In genomic region chr18:500230-500555, GRCh38 we compare ENCODE assay signal across 2 cellular contexts.
TF ChIP-seq lines count a peak whose summit lies in the region.

No MANE protein-coding gene starts in this region.

TF ChIP-seq in A549, 52 proteins besides CTCF, POLR2A, EP300 and RAD21:
- TF ChIP-seq JUNB (IDR thresholded peaks at IDR 0.05) (no peak), HEYL (CRISPR knock-in tag; IDR thresholded peaks at IDR 0.05) (no peak), POLR2AphosphoS2 (conservative IDR thresholded peaks at IDR 0.05; ENCODE audit: low read length) (no peak), HOXB13 (CRISPR knock-in tag; IDR thresholded peaks at IDR 0.05; ENCODE audit: low read depth) (no peak), MYC (IDR thresholded peaks at IDR 0.05; ENCODE audit: borderline replicate concordance, low read length) (no peak), EHF (CRISPR knock-in tag; IDR thresholded peaks at IDR 0.05) (no peak), HOXA7 (CRISPR knock-in tag; IDR thresholded peaks at IDR 0.05) (no peak), RCOR1 (IDR thresholded peaks at IDR 0.05; ENCODE audit: low read depth, low read length) (no peak), RNF2 (IDR thresholded peaks at IDR 0.05; ENCODE audit: borderline replicate concordance, low read depth) (no peak), NR3C1 (IDR thresholded peaks at IDR 0.05) (no peak), HES2 (IDR thresholded peaks at IDR 0.05) (no peak), BHLHE40 (IDR thresholded peaks at IDR 0.05; ENCODE audit: low read depth, low read length) (no peak), NPAS2 (CRISPR knock-in tag; IDR thresholded peaks at IDR 0.05; ENCODE audit: borderline replicate concordance) (no peak), SMC3 (IDR thresholded peaks at IDR 0.05) (no peak), ATOH8 (CRISPR knock-in tag; IDR thresholded peaks at IDR 0.05; ENCODE audit: low read depth) (no peak)

TF ChIP-seq in IMR-90, 13 proteins besides CTCF, POLR2A, EP300 and RAD21:
- no peak for TF ChIP-seq CEBPB (IDR thresholded peaks at IDR 0.05; ENCODE audit: low read depth, low read length)
- no peak for TF ChIP-seq MAZ (IDR thresholded peaks at IDR 0.05; ENCODE audit: borderline replicate concordance, low read depth, low read length)
- no peak for TF ChIP-seq CHD1 (IDR thresholded peaks at IDR 0.05; ENCODE audit: low read depth, low read length)
- no peak for TF ChIP-seq SMC3 (IDR thresholded peaks at IDR 0.05; ENCODE audit: low read depth, low read length)
- no peak for TF ChIP-seq NFE2L2 (IDR thresholded peaks at IDR 0.05; ENCODE audit: low read depth, low read length)
- no peak for TF ChIP-seq MXI1 (IDR thresholded peaks at IDR 0.05; ENCODE audit: borderline replicate concordance, low read depth, low read length)
- no peak for TF ChIP-seq RFX5 (IDR thresholded peaks at IDR 0.05; ENCODE audit: low read depth, low read length)
- no peak for TF ChIP-seq MAFK (IDR thresholded peaks at IDR 0.05; ENCODE audit: low read depth, low read length)
- TF ChIP-seq FOS (IDR thresholded peaks at IDR 0.05; ENCODE audit: low read depth, low read length) = no peak
